22 cellular contexts compared by ENCODE assay signal in the genomic region with DNA sequence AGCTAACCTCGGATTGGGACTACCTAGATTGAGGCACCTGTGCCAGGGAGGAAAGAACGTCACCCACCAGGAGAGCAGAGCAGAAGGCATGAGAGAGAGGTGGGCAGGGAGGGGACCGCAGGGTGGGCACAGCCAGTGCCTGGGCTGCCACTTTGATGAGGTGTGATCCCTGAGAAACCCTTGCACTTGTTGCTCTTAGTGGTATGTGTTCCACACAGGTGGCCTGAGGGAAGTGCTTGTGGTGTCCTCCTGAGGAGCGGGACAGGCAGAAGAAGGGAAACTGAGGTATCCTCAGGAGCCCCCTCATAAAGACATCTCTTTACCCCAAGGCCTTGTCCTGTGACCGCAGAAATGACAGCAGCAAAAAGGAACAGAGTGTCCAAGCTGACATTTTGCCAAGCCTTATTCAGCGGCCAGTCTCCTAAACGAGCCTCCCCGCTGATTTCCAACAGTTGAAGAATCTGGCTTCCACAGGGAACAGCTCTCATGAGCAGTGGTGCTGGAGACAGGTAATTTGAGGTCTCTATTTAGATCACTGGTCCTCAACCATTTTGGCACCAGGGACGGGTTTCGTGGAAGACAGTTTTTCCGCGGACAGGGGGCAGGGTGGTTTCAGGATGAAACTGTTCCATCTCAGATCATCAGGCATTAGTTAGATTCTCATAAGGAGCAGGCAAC.
DNase-seq lines count a peak whose midpoint lies in the region; ATAC-seq and TF ChIP-seq lines count a peak whose summit lies in the region.
"Had no signal": no experiment of that assay in that cellular context is flagged by ENCODE, and none has a peak within 500 bp of the region (broad histone marks: within the 10 kb centered on the region; RNA-seq: fewer than 3 reads in every experiment).

No MANE protein-coding gene starts in this region.

- H3K27me3 Mint-ChIP-seq in activated CD8-positive, alpha-beta T cell treated with anti-CD3 and anti-CD28 coated beads, Interleukin-2, amount 10 ng/mL, durations not matched to agents 7 days and 5 days (ENCODE audit: low read depth): peaks cover 24% of the 10 kb centered on the region

- no peaks in the 10 kb centered on the region for H3K36me3 Mint-ChIP-seq in activated CD8-positive, alpha-beta T cell treated with anti-CD3 and anti-CD28 coated beads, Interleukin-2, amount 10 ng/mL, durations not matched to agents 7 days and 5 days (ENCODE audit: low read depth)
- H3K36me3 Mint-ChIP-seq: activated CD4-positive, alpha-beta memory T cell treated with anti-CD3 and anti-CD28 coated beads for 36 hours; natural killer cell had no signal

- POLR2A ChIA-PET in activated CD8-positive, alpha-beta T cell treated with anti-CD3 and anti-CD28 coated beads, Interleukin-2, amount 10 ng/mL, durations not matched to agents 7 days and 5 days (lab: Charles Lee): no interaction called here

- DNase-seq in G401 (ENCODE audit: low spot score): peak; percentile 68
- peak; percentile 34 for DNase-seq in iPS-NIHi11 (ENCODE audit: low spot score)
- DNase-seq in activated CD8-positive, alpha-beta T cell treated with anti-CD3 and anti-CD28 coated beads, Interleukin-2, amount 10 ng/mL, durations not matched to agents 7 days and 5 days: no peak
- no peak for DNase-seq in AG08396 (ENCODE audit: low spot score)
- no peak for DNase-seq in activated CD4-positive, CD25-positive, alpha-beta regulatory T cell treated with anti-CD3 and anti-CD28 coated beads, Interleukin-2, amount 50 U/mL, for 72 hours
- no peak for DNase-seq in NCI-H526 treated with DMSO at 0.1 percent for 48 hours (lab: John Stamatoyannopoulos, UW)
- DNase-seq: activated CD4-positive, alpha-beta memory T cell treated with anti-CD3 and anti-CD28 coated beads for 36 hours; activated gamma-delta T cell treated with Interleukin-2 at 50 U/mL for 16 hours; CD4-positive, alpha-beta T cell; heart left ventricle; KG1; natural killer cell; NCI-H1930; NCI-H446; NK-92 treated with Interleukin-12 subunit alpha and Interleukin-12 subunit beta, amount 100 ng/mL, for 24 hours; sigmoid colon; uterus; WERI-Rb-1 had no signal

- H3K27ac ChIP-seq in 22Rv1: peak overlapping the region; percentile 72
- H3K27ac ChIP-seq in VCaP: peak overlapping the region; percentile 40
- H3K27ac ChIP-seq: heart left ventricle, sigmoid colon, uterus, WERI-Rb-1 had no signal

- in situ Hi-C loops in G401 (cut with HindIII; ENCODE audit: low sequenced_read_pairs): no loop called here

- no peak overlapping the region for H3K4me3 Mint-ChIP-seq in activated CD8-positive, alpha-beta T cell treated with anti-CD3 and anti-CD28 coated beads, Interleukin-2, amount 10 ng/mL, durations not matched to agents 7 days and 5 days
- H3K4me3 Mint-ChIP-seq: activated CD4-positive, alpha-beta memory T cell treated with anti-CD3 and anti-CD28 coated beads for 36 hours; CD4-positive, alpha-beta T cell; natural killer cell; T-helper 2 cell treated with Interferon-gamma antibody and Interleukin-4, amounts not matched to agents 5 μg/mL and 100 μg/mL, for 36 hours had no signal

- CTCF ChIA-PET in activated CD8-positive, alpha-beta T cell treated with anti-CD3 and anti-CD28 coated beads, Interleukin-2, amount 10 ng/mL, durations not matched to agents 7 days and 5 days (lab: Charles Lee): no interaction called here

- H3K9me3 Mint-ChIP-seq in activated CD8-positive, alpha-beta T cell treated with anti-CD3 and anti-CD28 coated beads, Interleukin-2, amount 10 ng/mL, durations not matched to agents 7 days and 5 days (ENCODE audit: insufficient read depth): no peaks in the 10 kb centered on the region
- H3K9me3 Mint-ChIP-seq: activated CD4-positive, alpha-beta memory T cell treated with anti-CD3 and anti-CD28 coated beads for 36 hours; CD4-positive, alpha-beta T cell; natural killer cell; T-helper 2 cell treated with Interferon-gamma antibody and Interleukin-4, amounts not matched to agents 5 μg/mL and 100 μg/mL, for 36 hours had no signal

- TF ChIP-seq CTCF in 22Rv1 (IDR thresholded peaks at IDR 0.05): no peak
- no peak for TF ChIP-seq CTCF in VCaP (conservative IDR thresholded peaks at IDR 0.05)

- ATAC-seq in activated CD8-positive, alpha-beta T cell treated with anti-CD3 and anti-CD28 coated beads, Interleukin-2, amount 10 ng/mL, durations not matched to agents 7 days and 5 days: no peak
- ATAC-seq: GM12878, heart left ventricle, natural killer cell had no signal

- H3K27ac Mint-ChIP-seq in activated CD8-positive, alpha-beta T cell treated with anti-CD3 and anti-CD28 coated beads, Interleukin-2, amount 10 ng/mL, durations not matched to agents 7 days and 5 days: no peak overlapping the region
- H3K27ac Mint-ChIP-seq: activated CD4-positive, alpha-beta memory T cell treated with anti-CD3 and anti-CD28 coated beads for 36 hours; CD4-positive, alpha-beta T cell; natural killer cell; T-helper 2 cell treated with Interferon-gamma antibody and Interleukin-4, amounts not matched to agents 5 μg/mL and 100 μg/mL, for 36 hours had no signal

- no peaks in the 10 kb centered on the region for H3K4me1 Mint-ChIP-seq in activated CD8-positive, alpha-beta T cell treated with anti-CD3 and anti-CD28 coated beads, Interleukin-2, amount 10 ng/mL, durations not matched to agents 7 days and 5 days (ENCODE audit: low read depth)
- H3K4me1 Mint-ChIP-seq: natural killer cell had no signal

Comparison
In these comparisons a context has a peak if more than half of its experiments do, and no peak if none do; other contexts are left out.
1. DNase-seq: peak in G401 (single experiment) and iPS-NIHi11 (single experiment); none in activated CD8-positive, alpha-beta T cell treated with anti-CD3 and anti-CD28 coated beads, Interleukin-2, amount 10 ng/mL, durations not matched to agents 7 days and 5 days (single experiment), AG08396 (single experiment), activated CD4-positive, CD25-positive, alpha-beta regulatory T cell treated with anti-CD3 and anti-CD28 coated beads, Interleukin-2, amount 50 U/mL, for 72 hours (single experiment) and NCI-H526 treated with DMSO at 0.1 percent for 48 hours (single experiment).